Comparison of ENCODE assay signal across 8 cellular contexts in genomic region chr10:93438796-93439253, GRCh38. TPM values are rescaled to one million over a fixed set of nuclear protein-coding genes. Genes with fewer than 3 reads are reported as not detected.
A peak's percentile ranks its signal among the peaks of the same experiment; 100 is the strongest.
DNase-seq lines count a peak whose midpoint lies in the region; ATAC-seq and TF ChIP-seq lines count a peak whose summit lies in the region.

No MANE protein-coding gene starts in this region.

- H3K9me3 Mint-ChIP-seq in osteocyte (ENCODE audit: unreplicated experiment) = no peaks in the 10 kb centered on the region

- H3K36me3 ChIP-seq in PC-9 (ENCODE audit: low read depth) (no peaks in the 10 kb centered on the region), MG63 (peaks cover 50% of the 10 kb centered on the region)

- H3K4me1 ChIP-seq in PC-9 (replicated peaks; ENCODE audit: insufficient read depth) = peaks cover 81% of the 10 kb centered on the region
- H3K4me1 ChIP-seq in foreskin keratinocyte = peaks cover 63% of the 10 kb centered on the region

- intact Hi-C loops in PC-9 (cut with micrococcal nuclease; ENCODE audit: unreplicated experiment) = loop anchor here (2.0 kb wide), 1 partner anchor 62 kb away; no protein-coding TSS in a partner anchor

- DNase-seq in DMS53 (lab: John Stamatoyannopoulos, UW) (peak; percentile 86), PC-9 (peak; percentile 65 to 78), foreskin keratinocyte (peak; percentile 78 to 91), osteocyte (ENCODE audit: extremely low spot score, unreplicated experiment) (no peak), MG63 (no peak), epidermal melanocyte (ENCODE audit: insufficient read length, low spot score) (no peak), NCI-H2227 (lab: John Stamatoyannopoulos, UW; ENCODE audit: unreplicated experiment) (no peak)

- no TSS peak for BruUV-seq in PC-9 (replicated peaks; lab: Mats Ljungman, UMichigan)

- H3K4me3 Mint-ChIP-seq in osteocyte (ENCODE audit: unreplicated experiment) = no peak overlapping the region

- peak overlapping the region; percentile 83 for H3K4me2 ChIP-seq in PC-9

- peaks cover 38% of the 10 kb centered on the region for H3K79me2 ChIP-seq in PC-9 (ENCODE audit: low read depth)

- CTCF ChIA-PET in PC-9 (lab: Charles Lee) = no interaction called here

- H3K4me3 ChIP-seq in PC-9 = no peak overlapping the region
- no peak overlapping the region for H3K4me3 ChIP-seq in MG63

- H4K20me1 ChIP-seq in PC-9 (ENCODE audit: insufficient read depth) = no peaks in the 10 kb centered on the region

- ATAC-seq in foreskin keratinocyte (peak; percentile 70), GM19467 (IDR thresholded peaks at IDR 0.05; ENCODE audit: unreplicated experiment) (no peak)

- POLR2A ChIA-PET in PC-9 (lab: Charles Lee; ENCODE audit: unreplicated experiment) = interaction anchor here (0.6 to 0.7 kb wide), 4 partner anchors 23 to 55 kb away, joined by 3 to 7 read pairs (median 3); no protein-coding TSS in a partner anchor

- peaks cover 93% of the 10 kb centered on the region for H3K4me1 Mint-ChIP-seq in osteocyte (ENCODE audit: unreplicated experiment)

- no peaks in the 10 kb centered on the region for H3K27me3 Mint-ChIP-seq in osteocyte (ENCODE audit: unreplicated experiment)

- H3K27ac ChIP-seq in PC-9 = peak overlapping the region; percentile 99
- peak overlapping the region; percentile 97 for H3K27ac ChIP-seq in foreskin keratinocyte

- H3F3A ChIP-seq in PC-9 (ENCODE audit: insufficient read depth, low read depth) = peaks cover 64% of the 10 kb centered on the region

- peak overlapping the region; percentile 99 for H3K27ac Mint-ChIP-seq in osteocyte (ENCODE audit: unreplicated experiment)

- TF ChIP-seq CTCF in PC-9 (conservative IDR thresholded peaks at IDR 0.05) (no peak), foreskin keratinocyte (conservative IDR thresholded peaks at IDR 0.05) (no peak), osteocyte (IDR thresholded peaks at IDR 0.05) (no peak)

- no peaks in the 10 kb centered on the region for H3K9me2 ChIP-seq in PC-9 (ENCODE audit: insufficient read depth)

- H3K36me3 Mint-ChIP-seq in osteocyte (ENCODE audit: unreplicated experiment) = peaks cover 30% of the 10 kb centered on the region

- no peak overlapping the region for H2AFZ ChIP-seq in PC-9

- H3K9me3 ChIP-seq in PC-9 (ENCODE audit: insufficient read depth, low read depth) (no peaks in the 10 kb centered on the region), MG63 (no peaks in the 10 kb centered on the region)

- H3K27me3 ChIP-seq in PC-9 (ENCODE audit: insufficient read depth, low read depth) (no peaks in the 10 kb centered on the region), foreskin keratinocyte (no peaks in the 10 kb centered on the region), MG63 (no peaks in the 10 kb centered on the region)

RNA-seq across cellular contexts. Expression of gene MYOF, which starts 43.3 kb away (rescaled TPM):
- total RNA-seq in PC-9 (2021) = 255 and 274 TPM in 2 replicates
- 227 and 235 TPM in 2 replicates for total RNA-seq in foreskin keratinocyte
- polyA plus RNA-seq in foreskin keratinocyte = 56.1 and 63.0 TPM in 2 replicates
- total RNA-seq in osteocyte = 470 and 517 TPM in 2 replicates
- total RNA-seq in MG63 (2014; rRNA removed; shearing (Covaris generic); ENCODE audit: low replicate concordance) = 69.3 and 75.6 TPM in 2 replicates

RNA-seq across cellular contexts. Expression of gene CEP55, which starts 57.6 kb away (rescaled TPM):
- total RNA-seq in PC-9 (2021) = 29.6 and 38.9 TPM in 2 replicates
- 58.5 and 78.4 TPM in 2 replicates for total RNA-seq in foreskin keratinocyte
- polyA plus RNA-seq in foreskin keratinocyte = 28.2 and 42.3 TPM in 2 replicates
- 8.6 and 9.5 TPM in 2 replicates for total RNA-seq in osteocyte
- total RNA-seq in MG63 (2014; rRNA removed; shearing (Covaris generic); ENCODE audit: low replicate concordance) = 74.7 and 98.6 TPM in 2 replicates

Comparison
In these comparisons a context has a peak if more than half of its experiments do, and no peak if none do; other contexts are left out.
1. DNase-seq: peak in DMS53 (single experiment), PC-9 (2 of 2) and foreskin keratinocyte (2 of 2); none in osteocyte (single experiment), MG63 (single experiment), epidermal melanocyte (single experiment) and NCI-H2227 (single experiment).